Comparison of ENCODE assay signal across 19 cellular contexts in the genomic region with DNA sequence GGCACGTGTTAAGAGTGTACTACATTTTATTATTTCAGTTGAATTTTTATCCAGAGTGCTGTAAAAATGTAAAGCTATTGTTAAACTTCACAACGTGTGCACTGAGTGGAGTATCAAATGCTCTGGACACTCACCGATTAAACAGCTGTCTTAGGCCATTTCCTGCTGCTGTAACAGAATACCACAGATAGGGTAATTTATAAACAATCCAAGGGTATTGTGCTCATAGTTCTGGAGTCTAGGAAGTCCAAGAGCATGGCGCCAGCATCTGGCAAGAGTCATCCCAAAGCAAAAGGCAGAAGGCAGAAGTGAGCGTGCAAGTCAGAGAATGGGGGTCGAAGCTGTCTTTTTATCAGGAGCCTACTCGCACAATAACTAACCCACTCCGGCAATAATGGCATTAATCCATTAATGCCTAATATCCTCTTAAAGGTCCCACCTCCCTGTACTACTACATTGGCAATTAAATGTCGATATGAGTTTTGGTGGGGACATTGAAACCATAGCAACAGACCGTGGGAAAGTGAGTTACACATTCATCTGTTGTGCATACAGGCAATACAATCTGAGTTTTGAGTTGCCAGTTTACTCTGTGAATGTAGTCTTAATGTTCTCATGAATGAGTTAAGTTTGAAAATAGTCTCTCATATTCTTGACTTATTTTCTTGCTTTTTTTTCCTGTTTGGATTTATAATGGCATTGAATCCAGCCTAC.
DNase-seq lines count a peak whose midpoint lies in the region; ATAC-seq and TF ChIP-seq lines count a peak whose summit lies in the region.
"Had no signal": no experiment of that assay in that cellular context is flagged by ENCODE, and none has a peak within 500 bp of the region (broad histone marks: within the 10 kb centered on the region; RNA-seq: fewer than 3 reads in every experiment).

No MANE protein-coding gene starts in this region.

- no peak overlapping the region for H3K4me3 Mint-ChIP-seq in GM23338
- H3K4me3 Mint-ChIP-seq: CD8-positive, alpha-beta memory T cell; HFFc6 had no signal

- no peak overlapping the region for H3K9ac ChIP-seq in mesenchymal stem cell (ENCODE audit: low read length)
- H3K9ac ChIP-seq: SK-N-SH had no signal

- ATAC-seq in body of pancreas (peak; percentile 86), HG03159 (IDR thresholded peaks at IDR 0.05; ENCODE audit: unreplicated experiment) (no peak), GM23338 (no peak)

- H2AK5ac ChIP-seq in mesenchymal stem cell (ENCODE audit: low read length, severe bottlenecking), result no peak overlapping the region

- no peak overlapping the region for H3K4ac ChIP-seq in mesenchymal stem cell (ENCODE audit: low read depth in 1 of 2, low read length in 2 of 2)

- WGBS in body of pancreas, 2 donors, result 58 to 62% methylated on average over 10 of the region's 10 CpGs
- WGBS in mesenchymal stem cell, result 87% methylated on average over 9 of the region's 10 CpGs

- TF ChIP-seq CTCF in body of pancreas (IDR thresholded peaks at IDR 0.05) (peak in 2 of 7 experiments; percentile 2 to 16), GM23338 (conservative IDR thresholded peaks at IDR 0.05; ENCODE audit: low read depth in 2 of 2) (no peak)

- peak overlapping the region in 3 of 4 donors; percentile 14 to 67 (median 52) for H3K27ac ChIP-seq in body of pancreas
- H3K27ac ChIP-seq in mesenchymal stem cell (ENCODE audit: low read length, poor library complexity, severe bottlenecking), result no peak overlapping the region
- H3K27ac ChIP-seq in GM23338 (ENCODE audit: low read depth), result no peak overlapping the region

- H3K9me3 Mint-ChIP-seq in GM23338, result no peaks in the 10 kb centered on the region
- H3K9me3 Mint-ChIP-seq: CD8-positive, alpha-beta memory T cell; HFFc6 had no signal

- H3K9me3 ChIP-seq in body of pancreas (no peaks in the 10 kb centered on the region), mesenchymal stem cell (ENCODE audit: control insufficient read depth, low read length) (no peaks in the 10 kb centered on the region)
- H3K9me3 ChIP-seq: SK-N-SH had no signal

- H3K4me1 ChIP-seq in body of pancreas, result peaks cover 8% of the 10 kb centered on the region
- H3K4me1 ChIP-seq in mesenchymal stem cell (ENCODE audit: control insufficient read depth, insufficient read depth, low read depth, low read length), result peaks cover 6% of the 10 kb centered on the region
- H3K4me1 ChIP-seq in GM23338 (ENCODE audit: insufficient read depth), result no peaks in the 10 kb centered on the region

- H3K27me3 ChIP-seq in body of pancreas (no peaks in the 10 kb centered on the region), mesenchymal stem cell (ENCODE audit: control insufficient read depth in 1 of 2, insufficient read depth in 1 of 2, low read length in 2 of 2) (no peaks in the 10 kb centered on the region), GM23338 (ENCODE audit: insufficient read depth) (no peaks in the 10 kb centered on the region)

- no peak overlapping the region for H2BK5ac ChIP-seq in mesenchymal stem cell (ENCODE audit: low read depth, low read length, poor library complexity, severe bottlenecking)

- no peak overlapping the region for H2BK15ac ChIP-seq in mesenchymal stem cell (ENCODE audit: low read depth, poor library complexity, severe bottlenecking)

- no peaks in the 10 kb centered on the region for H4K20me1 ChIP-seq in GM23338 (replicated peaks; ENCODE audit: insufficient read depth)

- TF ChIP-seq POLR2A in body of pancreas (IDR thresholded peaks at IDR 0.05), result no peak

- H3K36me3 ChIP-seq in body of pancreas (replicated peaks in 1 of 2; ENCODE audit: insufficient read depth in 1 of 2, low read depth in 2 of 2), result peaks cover 0 to 4% of the 10 kb centered on the region in 2 donors
- peaks cover 51 to 90% of the 10 kb centered on the region in 2 experiments for H3K36me3 ChIP-seq in mesenchymal stem cell (ENCODE audit: control insufficient read depth in 1 of 2, insufficient read depth in 2 of 2, low read depth in 1 of 2, low read length in 2 of 2)
- no peaks in the 10 kb centered on the region for H3K36me3 ChIP-seq in GM23338 (ENCODE audit: insufficient read depth)

- H3K79me2 ChIP-seq in GM23338 (replicated peaks; ENCODE audit: insufficient read depth), result no peaks in the 10 kb centered on the region

- no peak overlapping the region for H3K27ac Mint-ChIP-seq in GM23338
- H3K27ac Mint-ChIP-seq: HFFc6 had no signal

- no peak overlapping the region for H2AFZ ChIP-seq in mesenchymal stem cell (ENCODE audit: low read depth, low read length)
- no peak overlapping the region for H2AFZ ChIP-seq in GM23338

- H3K9me2 ChIP-seq in GM23338 (ENCODE audit: insufficient read depth), result no peaks in the 10 kb centered on the region
- H3K9me2 ChIP-seq: SK-N-SH had no signal

- peaks cover 15% of the 10 kb centered on the region for H3K36me3 Mint-ChIP-seq in GM23338 (ENCODE audit: low read depth)

- H2BK120ac ChIP-seq in mesenchymal stem cell (ENCODE audit: low read depth, low read length), result no peak overlapping the region

- H3K79me1 ChIP-seq in mesenchymal stem cell (replicated peaks; ENCODE audit: low read length, poor library complexity, severe bottlenecking), result peaks cover 10% of the 10 kb centered on the region

- H3K4me3 ChIP-seq in body of pancreas (no peak overlapping the region), mesenchymal stem cell (ENCODE audit: insufficient read depth in 1 of 2, low read depth in 1 of 2, low read length in 2 of 2) (no peak overlapping the region), GM23338 (no peak overlapping the region)

- no peaks in the 10 kb centered on the region for H3K27me3 Mint-ChIP-seq in GM23338 (ENCODE audit: insufficient read depth, low read depth, poor library complexity)
- H3K27me3 Mint-ChIP-seq: CD8-positive, alpha-beta memory T cell had no signal

- H3K4me1 Mint-ChIP-seq in GM23338, result peaks cover 6% of the 10 kb centered on the region

- H4K8ac ChIP-seq in mesenchymal stem cell (ENCODE audit: low read length), result no peak overlapping the region

- H3K4me2 ChIP-seq in mesenchymal stem cell (ENCODE audit: low read length, poor library complexity, severe bottlenecking), result no peak overlapping the region
- no peak overlapping the region for H3K4me2 ChIP-seq in GM23338
- H3K4me2 ChIP-seq: SK-N-SH had no signal

- H3K23ac ChIP-seq in mesenchymal stem cell (ENCODE audit: low read length in 2 of 2), result no peak overlapping the region

- no peaks in the 10 kb centered on the region for H3F3A ChIP-seq in GM23338 (replicated peaks; ENCODE audit: low read depth)

- DNase-seq in H4 (ENCODE audit: low spot score), result peak; percentile 9
- DNase-seq in NCI-H2196 treated with DMSO at 0.1 percent for 48 hours (lab: John Stamatoyannopoulos, UW; ENCODE audit: unreplicated experiment), result peak; percentile 83
- DNase-seq in body of pancreas, result peak; percentile 44 to 70 (median 54)
- DNase-seq in mesenchymal stem cell, result peak; percentile 54
- DNase-seq in GM23338 (ENCODE audit: low spot score), result no peak
- no peak for DNase-seq in NCI-H1105 (lab: John Stamatoyannopoulos, UW)
- DNase-seq in stimulated activated CD4-positive, alpha-beta T cell treated with anti-CD3 and anti-CD28 coated beads, Interleukin-1b, Interleukin-23, amount 100 ng/mL, for 48 hours, result no peak
- DNase-seq: C1 segment of cervical spinal cord; CD8-positive, alpha-beta memory T cell; DND-41; H7; HFFc6; NCI-H1105 treated with DMSO at 0.1 percent for 48 hours; NCI-H1694; NCI-H446; NCI-H748 treated with DMSO at 0.1 percent for 48 hours; SHP77; SK-N-SH had no signal

- H4K91ac ChIP-seq in mesenchymal stem cell (ENCODE audit: low read length), result no peak overlapping the region

- no peak overlapping the region for H3K18ac ChIP-seq in mesenchymal stem cell (ENCODE audit: low read depth in 1 of 2, low read length in 2 of 2)

- intact Hi-C loops in body of pancreas (cut with DNase I), result no loop called here

- H3K14ac ChIP-seq in mesenchymal stem cell (ENCODE audit: low read length in 2 of 2), result no peak overlapping the region

- H2BK12ac ChIP-seq in mesenchymal stem cell (ENCODE audit: low read length in 2 of 2), result no peak overlapping the region

TF ChIP-seq in GM23338, 12 proteins besides CTCF, POLR2A, EP300 and RAD21 (continues in another document):
- TF ChIP-seq POLR2AphosphoS5 (IDR thresholded peaks at IDR 0.05; ENCODE audit: low read depth) (no peak), ZNF331 (CRISPR knock-in tag; IDR thresholded peaks at IDR 0.05; ENCODE audit: low read depth) (no peak), EZH2 (IDR thresholded peaks at IDR 0.05; ENCODE audit: low read depth, unreplicated experiment) (no peak), CREB1 (CRISPR knock-in tag; IDR thresholded peaks at IDR 0.05; ENCODE audit: low read depth) (no peak), NANOG (IDR thresholded peaks at IDR 0.05; ENCODE audit: borderline replicate concordance) (no peak)
- TF ChIP-seq, protein P1, sequence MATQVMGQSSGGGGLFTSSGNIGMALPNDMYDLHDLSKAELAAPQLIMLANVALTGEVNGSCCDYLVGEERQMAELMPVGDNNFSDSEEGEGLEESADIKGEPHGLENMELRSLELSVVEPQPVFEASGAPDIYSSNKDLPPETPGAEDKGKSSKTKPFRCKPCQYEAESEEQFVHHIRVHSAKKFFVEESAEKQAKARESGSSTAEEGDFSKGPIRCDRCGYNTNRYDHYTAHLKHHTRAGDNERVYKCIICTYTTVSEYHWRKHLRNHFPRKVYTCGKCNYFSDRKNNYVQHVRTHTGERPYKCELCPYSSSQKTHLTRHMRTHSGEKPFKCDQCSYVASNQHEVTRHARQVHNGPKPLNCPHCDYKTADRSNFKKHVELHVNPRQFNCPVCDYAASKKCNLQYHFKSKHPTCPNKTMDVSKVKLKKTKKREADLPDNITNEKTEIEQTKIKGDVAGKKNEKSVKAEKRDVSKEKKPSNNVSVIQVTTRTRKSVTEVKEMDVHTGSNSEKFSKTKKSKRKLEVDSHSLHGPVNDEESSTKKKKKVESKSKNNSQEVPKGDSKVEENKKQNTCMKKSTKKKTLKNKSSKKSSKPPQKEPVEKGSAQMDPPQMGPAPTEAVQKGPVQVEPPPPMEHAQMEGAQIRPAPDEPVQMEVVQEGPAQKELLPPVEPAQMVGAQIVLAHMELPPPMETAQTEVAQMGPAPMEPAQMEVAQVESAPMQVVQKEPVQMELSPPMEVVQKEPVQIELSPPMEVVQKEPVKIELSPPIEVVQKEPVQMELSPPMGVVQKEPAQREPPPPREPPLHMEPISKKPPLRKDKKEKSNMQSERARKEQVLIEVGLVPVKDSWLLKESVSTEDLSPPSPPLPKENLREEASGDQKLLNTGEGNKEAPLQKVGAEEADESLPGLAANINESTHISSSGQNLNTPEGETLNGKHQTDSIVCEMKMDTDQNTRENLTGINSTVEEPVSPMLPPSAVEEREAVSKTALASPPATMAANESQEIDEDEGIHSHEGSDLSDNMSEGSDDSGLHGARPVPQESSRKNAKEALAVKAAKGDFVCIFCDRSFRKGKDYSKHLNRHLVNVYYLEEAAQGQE (IDR thresholded peaks at IDR 0.05; ENCODE audit: unreplicated experiment), result no peak

Comparison
In these comparisons a context has a peak if more than half of its experiments do, and no peak if none do; other contexts are left out.
1. DNase-seq: peak in H4 (single experiment), NCI-H2196 treated with DMSO at 0.1 percent for 48 hours (single experiment), body of pancreas (4 of 4) and mesenchymal stem cell (single experiment); none in GM23338 (single experiment), NCI-H1105 (single experiment) and stimulated activated CD4-positive, alpha-beta T cell treated with anti-CD3 and anti-CD28 coated beads, Interleukin-1b, Interleukin-23, amount 100 ng/mL, for 48 hours (single experiment).
2. H3K27ac ChIP-seq: peak in body of pancreas (3 of 4); none in mesenchymal stem cell (single experiment) and GM23338 (single experiment).